Comparison of ENCODE assay signal across 16 cellular contexts in the genomic region with DNA sequence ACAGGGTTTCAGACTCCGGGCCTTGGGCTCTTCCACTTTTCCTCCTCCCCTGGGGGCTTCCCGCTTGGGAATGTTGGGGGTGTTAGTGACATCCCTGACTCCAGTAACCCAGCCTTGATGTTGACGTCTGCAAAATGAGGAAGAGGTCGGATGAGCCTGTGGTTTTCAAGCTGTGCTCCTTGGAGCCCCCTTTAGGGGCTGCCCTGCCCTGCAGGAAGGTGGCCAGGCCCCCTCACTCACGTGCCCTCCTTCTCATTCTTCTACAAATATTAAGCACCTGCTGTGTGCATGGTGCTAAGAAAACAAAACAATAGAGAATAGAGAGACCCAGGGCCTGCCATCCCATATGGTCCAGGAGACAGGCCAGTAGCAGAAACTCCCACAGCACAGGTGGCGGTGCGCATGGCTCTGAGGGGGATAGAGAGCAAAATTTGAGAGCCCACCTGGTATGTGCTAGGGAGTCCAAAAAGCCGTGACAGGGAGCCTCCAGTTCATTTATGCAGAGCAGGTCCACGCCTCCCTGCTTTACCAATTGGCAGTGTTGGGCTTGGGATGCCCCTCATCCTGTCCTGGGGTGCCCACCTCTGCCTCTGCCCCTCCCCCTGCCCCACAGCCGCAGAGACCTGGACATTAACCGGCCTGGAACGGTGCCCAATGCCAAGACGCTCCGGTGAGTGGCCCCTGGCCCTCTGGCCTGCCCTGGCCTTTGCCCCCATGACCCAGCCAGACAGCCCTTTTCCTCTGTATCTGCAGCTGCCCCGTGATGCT. TPM values are rescaled to one million over a fixed set of nuclear protein-coding genes. Genes with fewer than 3 reads are reported as not detected.
DNase-seq lines count a peak whose midpoint lies in the region; ATAC-seq and TF ChIP-seq lines count a peak whose summit lies in the region.
"Had no signal": no experiment of that assay in that cellular context is flagged by ENCODE, and none has a peak within 500 bp of the region (broad histone marks: within the 10 kb centered on the region; RNA-seq: fewer than 3 reads in every experiment).

No MANE protein-coding gene starts in this region.

- H3K27ac ChIP-seq in left ventricle myocardium inferior (replicated peaks) (peak overlapping the region; percentile 23), liver (ENCODE audit: low read depth in 1 of 2, low read length in 2 of 2) (no peak overlapping the region)
- H3K27ac ChIP-seq: KMS-11, VCaP had no signal

- in situ Hi-C loops in ACHN (cut with HindIII; ENCODE audit: low pct_ligation_motif_present, low pct_unique_long_range_greater_than_20kb, low sequenced_read_pairs): no loop called here

- H3K4me3 ChIP-seq in left ventricle myocardium inferior (no peak overlapping the region), liver (ENCODE audit: low read depth in 1 of 3, low read length in 3 of 3) (no peak overlapping the region)
- H3K4me3 ChIP-seq: HAP-1 had no signal

- H3K36me3 ChIP-seq in left ventricle myocardium inferior: peaks cover 54% of the 10 kb centered on the region
- no peaks in the 10 kb centered on the region for H3K36me3 ChIP-seq in liver (ENCODE audit: control insufficient read depth in 4 of 4, insufficient read depth in 3 of 4, low read depth in 1 of 4, low read length in 3 of 4)
- H3K36me3 ChIP-seq: HAP-1 had no signal

- DNase-seq in left ventricle myocardium inferior: no peak
- DNase-seq in Right ventricle myocardium superior: no peak
- peak; percentile 27 for DNase-seq in OCI-M1 (lab: John Stamatoyannopoulos, UW)
- DNase-seq in D341Med (ENCODE audit: low spot score): no peak
- DNase-seq in activated CD4-positive, alpha-beta T cell treated with anti-CD3 and anti-CD28 coated beads, Interleukin-2, amount 50 U/mL, for 48 hours: no peak
- no peak for DNase-seq in ACHN
- DNase-seq: activated CD8-positive, alpha-beta memory T cell treated with anti-CD3 and anti-CD28 coated beads, Interleukin-2, amount 10 ng/mL, durations not matched to agents 7 days and 5 days; activated naive CD4-positive, alpha-beta T cell; NCI-H1694 treated with DMSO at 0.1 percent for 48 hours; NCI-H446 treated with DMSO at 0.1 percent for 48 hours; PC-3 had no signal

- no peak for TF ChIP-seq CTCF in left ventricle myocardium inferior (IDR thresholded peaks at IDR 0.05; ENCODE audit: borderline replicate concordance)
- TF ChIP-seq CTCF in liver (IDR thresholded peaks at IDR 0.05; ENCODE audit: low read depth, low read length, missing input control): no peak

- ATAC-seq in Right ventricle myocardium superior (ENCODE audit: poor library complexity) (no peak), GM19467 (IDR thresholded peaks at IDR 0.05; ENCODE audit: unreplicated experiment) (no peak)
- ATAC-seq: activated CD8-positive, alpha-beta memory T cell treated with anti-CD3 and anti-CD28 coated beads, Interleukin-2, amount 10 ng/mL, durations not matched to agents 7 days and 5 days; PC-3 had no signal

- H3K9me3 ChIP-seq in left ventricle myocardium inferior (replicated peaks) (no peaks in the 10 kb centered on the region), liver (ENCODE audit: control insufficient read depth in 4 of 4, low read length in 3 of 4) (no peaks in the 10 kb centered on the region)
- H3K9me3 ChIP-seq: HAP-1 had no signal

- WGBS in liver: 59% methylated on average over 15 of the region's 15 CpGs

- H3K27me3 ChIP-seq in left ventricle myocardium inferior (ENCODE audit: low read depth) (no peaks in the 10 kb centered on the region), liver (ENCODE audit: control insufficient read depth in 4 of 4, insufficient read depth in 4 of 4, low read length in 3 of 4) (peaks cover 0 to 1% (median 0%) of the 10 kb centered on the region in 4 donors)

- TF ChIP-seq RAD21 in liver (IDR thresholded peaks at IDR 0.05): no peak

- intact Hi-C loops in left ventricle myocardium inferior (cut with micrococcal nuclease): no loop called here
- intact Hi-C loops in Right ventricle myocardium superior (cut with DNase I): no loop called here

- H3K9ac ChIP-seq in liver (ENCODE audit: low read depth in 1 of 2, low read length in 2 of 2): no peak overlapping the region
- H3K9ac ChIP-seq: KMS-11 had no signal

- peaks cover 9% of the 10 kb centered on the region for H3K4me1 ChIP-seq in left ventricle myocardium inferior
- H3K4me1 ChIP-seq in liver (ENCODE audit: control insufficient read depth in 4 of 4, insufficient read depth in 4 of 4, low read length in 3 of 4): peaks cover 4 to 12% (median 7%) of the 10 kb centered on the region in 4 donors
- H3K4me1 ChIP-seq: HAP-1 had no signal

TF ChIP-seq in liver, 16 proteins besides CTCF, POLR2A, EP300 and RAD21:
- TF ChIP-seq YY1 (IDR thresholded peaks at IDR 0.05) (no peak), RXRA (IDR thresholded peaks at IDR 0.05) (peak; percentile 33 to 71), SP1 (IDR thresholded peaks at IDR 0.05) (peak; percentile 21), HNF4A (conservative IDR thresholded peaks at IDR 0.05) (peak; percentile 30 to 59)

RNA-seq across cellular contexts. Expression of a gene that starts 7.4 kb away (rescaled TPM):
- total RNA-seq in left ventricle myocardium inferior: 763 TPM
- 290 TPM for total RNA-seq in Right ventricle myocardium superior
- 1 to 10 TPM in 1 of 2 donors, under 1 TPM in 1; 0.93 to 1.1 TPM for total RNA-seq in liver
- polyA plus RNA-seq in liver: under 1 TPM; 0.40 to 0.80 TPM

RNA-seq across cellular contexts. Expression of a gene that starts 7.9 kb away (rescaled TPM):
- total RNA-seq in left ventricle myocardium inferior: 16.8 TPM
- 14.4 TPM for total RNA-seq in Right ventricle myocardium superior
- total RNA-seq in liver: 10 to 100 TPM in 1 of 2 donors, 1 to 10 TPM in 1; 6.9 to 17.7 TPM
- 10 to 100 TPM in 1 of 2 donors, 1 to 10 TPM in 1; 9.2 to 11.2 TPM for polyA plus RNA-seq in liver

Comparison
In these comparisons a context has a peak if more than half of its experiments do, and no peak if none do; other contexts are left out.
1. RNA of a gene that starts 7.4 kb away (total RNA-seq): 763 TPM in left ventricle myocardium inferior (single experiment) and 290 TPM in Right ventricle myocardium superior (single experiment); 0.93 to 1.1 TPM in liver; every median in the first group is over 100 times any median in the second.